1 cellular context compared by ENCODE assay signal in the genomic region with DNA sequence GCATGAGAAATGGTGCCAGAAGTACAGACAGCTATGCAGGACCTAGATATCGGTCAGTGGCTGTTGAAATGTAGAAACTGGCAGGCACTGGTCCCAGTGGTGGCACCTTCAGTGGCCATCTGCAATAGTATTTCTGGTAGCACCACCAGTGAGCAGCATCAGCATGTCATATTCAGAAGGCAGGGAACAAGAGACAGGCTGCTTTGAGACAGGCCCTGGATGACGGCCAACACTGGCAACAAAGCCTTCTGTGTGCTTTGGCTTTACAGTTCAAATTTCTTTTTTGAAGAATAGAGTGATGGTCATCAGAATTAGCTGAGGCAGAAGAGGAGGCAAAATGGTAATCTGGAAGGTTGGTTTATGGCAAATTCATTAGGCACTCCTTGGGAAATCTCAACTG.
TF ChIP-seq lines count a peak whose summit lies in the region.

No MANE protein-coding gene starts in this region.

TF ChIP-seq in H1, 55 proteins besides CTCF, POLR2A, EP300 and RAD21:
- TF ChIP-seq POLR2AphosphoS5 (IDR thresholded peaks at IDR 0.05; ENCODE audit: low read depth, low read length) (peak; percentile 86), SRF (IDR thresholded peaks at IDR 0.05; ENCODE audit: low read depth, low read length) (no peak)
